9 cellular contexts compared by ENCODE assay signal in the genomic region with DNA sequence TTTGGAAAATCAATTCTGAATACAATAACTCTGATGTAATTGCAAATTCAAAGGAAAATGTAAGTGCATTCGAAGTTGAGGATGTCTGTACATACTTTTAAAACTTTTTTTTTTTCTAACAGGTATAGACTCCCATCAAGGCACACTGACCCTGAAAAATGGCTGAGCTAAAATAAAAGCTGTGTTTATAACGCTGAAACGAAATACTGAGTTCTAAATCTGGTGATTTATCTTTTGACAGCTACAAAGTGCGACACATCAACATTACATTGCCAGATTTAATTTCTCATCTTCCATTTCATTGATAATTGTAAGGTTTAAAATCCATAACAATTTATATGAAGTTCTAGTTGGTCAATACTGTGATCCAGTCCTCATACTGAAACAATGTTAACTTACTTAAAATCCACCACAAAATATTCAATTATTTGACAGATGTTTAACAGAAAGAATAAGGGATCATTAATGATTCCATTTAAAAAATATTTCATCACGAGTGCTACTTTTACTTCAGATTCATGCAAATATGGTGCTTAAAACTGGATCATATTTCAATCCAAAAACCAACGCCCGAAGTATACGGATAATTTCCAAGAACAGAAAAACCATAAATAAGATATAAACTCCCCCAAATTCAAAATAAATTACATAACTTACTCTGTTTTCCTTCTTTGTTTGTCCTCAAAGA. TPM values are rescaled to one million over a fixed set of nuclear protein-coding genes. Genes with fewer than 3 reads are reported as not detected.
DNase-seq lines count a peak whose midpoint lies in the region; ATAC-seq and TF ChIP-seq lines count a peak whose summit lies in the region.
"Had no signal": no experiment of that assay in that cellular context is flagged by ENCODE, and none has a peak within 500 bp of the region (broad histone marks: within the 10 kb centered on the region; RNA-seq: fewer than 3 reads in every experiment).

No MANE protein-coding gene starts in this region.

- no peaks in the 10 kb centered on the region for H3K36me3 ChIP-seq in GM23248 (ENCODE audit: low read depth)
- no peaks in the 10 kb centered on the region for H3K36me3 ChIP-seq in SK-N-MC (ENCODE audit: insufficient read depth, low read length)

- peak overlapping the region; percentile 94 for H3K4me2 ChIP-seq in GM23248 (ENCODE audit: unreplicated experiment)

- no peaks in the 10 kb centered on the region for H3K27me3 ChIP-seq in GM23248 (replicated peaks; ENCODE audit: insufficient read depth)

- H3K9me2 ChIP-seq in GM23248 (ENCODE audit: insufficient read depth), result no peaks in the 10 kb centered on the region

- peak overlapping the region; percentile 91 for H2AFZ ChIP-seq in GM23248

- TF ChIP-seq CTCF in fibroblast of pulmonary artery (IDR thresholded peaks at IDR 0.05; ENCODE audit: low read length, missing control alignments), result no peak

- no peaks in the 10 kb centered on the region for H4K20me1 ChIP-seq in GM23248 (ENCODE audit: insufficient read depth)

- peaks cover 45% of the 10 kb centered on the region for H3K4me1 ChIP-seq in GM23248 (ENCODE audit: insufficient read depth)

- H3K4me3 ChIP-seq in GM23248 (peak overlapping the region; percentile 96), SK-N-MC (peak overlapping the region; percentile 81), fibroblast of pulmonary artery (replicated peaks; ENCODE audit: low read depth, low read length) (peak overlapping the region; percentile 77), skeletal muscle cell (ENCODE audit: low read depth, low read length) (peak overlapping the region; percentile 78)

- H3K9ac ChIP-seq in GM23248, result peak overlapping the region; percentile 87
- H3K9ac ChIP-seq in SK-N-MC (ENCODE audit: insufficient read length), result no peak overlapping the region

- H3K9me3 ChIP-seq in GM23248 (ENCODE audit: low read depth) (no peaks in the 10 kb centered on the region), SK-N-MC (ENCODE audit: low read depth, low read length) (no peaks in the 10 kb centered on the region)

- 2 to 4% methylated on average over 8 of the region's 8 CpGs for WGBS in GM23248 (ENCODE audit: low coverage in 1 of 2, low lambda C conversion rate in 2 of 2, missing lambda C conversion rate in 2 of 2), 2 experiments

- peak; percentile 20 for DNase-seq in GM23248
- DNase-seq in SK-N-MC (ENCODE audit: low read depth, low spot score), result no peak
- DNase-seq in fibroblast of pulmonary artery (ENCODE audit: low read depth), result no peak
- DNase-seq in skeletal muscle cell (ENCODE audit: low read depth), result no peak
- no peak for DNase-seq in NCI-H226
- DNase-seq in RPMI8226, result no peak
- no peak for DNase-seq in glomerular visceral epithelial cell (ENCODE audit: extremely low spot score)
- DNase-seq: cerebellar nuclear complex had no signal

- no peak for ATAC-seq in activated CD4-positive, CD25-positive, alpha-beta regulatory T cell treated with anti-CD3 and anti-CD28 coated beads, Interleukin-2, amount 50 U/mL, for 24 hours

- peak overlapping the region; percentile 87 for H3K27ac ChIP-seq in GM23248
- H3K27ac ChIP-seq in SK-N-MC, result no peak overlapping the region

- peaks cover 58% of the 10 kb centered on the region for H3K79me2 ChIP-seq in GM23248 (ENCODE audit: insufficient read depth)

- in situ Hi-C loops in GM23248 (cut with MboI), result loop anchor here (10.0 kb wide), 1 partner anchor 500 kb away; the partner anchor contains the start of gene EMX2

- peaks cover 11% of the 10 kb centered on the region; the same call in 1 of the 2 replicates for H3F3A ChIP-seq in GM23248 (ENCODE audit: insufficient read depth)

RNA-seq across cellular contexts. Expression of gene RAB11FIP2, which starts 1.4 kb away (rescaled TPM):
- 13.0 and 16.4 TPM in 2 replicates for total RNA-seq in GM23248 (2014; rRNA removed; shearing (Covaris generic))
- polyA plus RNA-seq in GM23248 (2016; fragmentation: Nextera tagmentation; extraction: Ambion mirVana), result 7.5 and 9.0 TPM in 2 replicates
